ENCODE assay signal across 16 cellular contexts in genomic region chr11:3096909-3097395, GRCh38. TPM values are rescaled to one million over a fixed set of nuclear protein-coding genes. Genes with fewer than 3 reads are reported as not detected.
A peak's percentile ranks its signal among the peaks of the same experiment; 100 is the strongest.
DNase-seq lines count a peak whose midpoint lies in the region; ATAC-seq and TF ChIP-seq lines count a peak whose summit lies in the region.
"Had no signal": no experiment of that assay in that cellular context is flagged by ENCODE, and none has a peak within 500 bp of the region (broad histone marks: within the 10 kb centered on the region; RNA-seq: fewer than 3 reads in every experiment).

No MANE protein-coding gene starts in this region.

- no peaks in the 10 kb centered on the region for H3K36me3 Mint-ChIP-seq in activated CD8-positive, alpha-beta memory T cell treated with anti-CD3 and anti-CD28 coated beads, Interleukin-2, amount 10 ng/mL, durations not matched to agents 7 days and 5 days
- peaks cover 18% of the 10 kb centered on the region for H3K36me3 Mint-ChIP-seq in chondrocyte (ENCODE audit: low read depth)
- peaks cover 4% of the 10 kb centered on the region for H3K36me3 Mint-ChIP-seq in natural killer cell treated with Interleukin-12 subunit alpha and Interleukin-12 subunit beta and Interleukin-15 and Interleukin-18, amount 100 ng/mL, for 72 hours

- H3K9me3 ChIP-seq in MG63, result no peaks in the 10 kb centered on the region

- peaks cover 20% of the 10 kb centered on the region for H3K4me1 Mint-ChIP-seq in activated CD8-positive, alpha-beta memory T cell treated with anti-CD3 and anti-CD28 coated beads, Interleukin-2, amount 10 ng/mL, durations not matched to agents 7 days and 5 days
- peaks cover 19% of the 10 kb centered on the region for H3K4me1 Mint-ChIP-seq in chondrocyte (ENCODE audit: low read depth)
- H3K4me1 Mint-ChIP-seq in natural killer cell treated with Interleukin-12 subunit alpha and Interleukin-12 subunit beta and Interleukin-15 and Interleukin-18, amount 100 ng/mL, for 72 hours (ENCODE audit: low read depth in 2 of 2), result peaks cover 26 to 37% of the 10 kb centered on the region in 2 donors

- H3K9me3 Mint-ChIP-seq in activated CD8-positive, alpha-beta memory T cell treated with anti-CD3 and anti-CD28 coated beads, Interleukin-2, amount 10 ng/mL, durations not matched to agents 7 days and 5 days (ENCODE audit: low read depth), result no peaks in the 10 kb centered on the region
- no peaks in the 10 kb centered on the region for H3K9me3 Mint-ChIP-seq in chondrocyte (ENCODE audit: low read depth)
- H3K9me3 Mint-ChIP-seq in natural killer cell treated with Interleukin-12 subunit alpha and Interleukin-12 subunit beta and Interleukin-15 and Interleukin-18, amount 100 ng/mL, for 72 hours, result no peaks in the 10 kb centered on the region

- H3K27me3 ChIP-seq in MG63, result no peaks in the 10 kb centered on the region

- H3K36me3 ChIP-seq in MG63, result no peaks in the 10 kb centered on the region

- no peak overlapping the region for H3K27ac Mint-ChIP-seq in activated CD8-positive, alpha-beta memory T cell treated with anti-CD3 and anti-CD28 coated beads, Interleukin-2, amount 10 ng/mL, durations not matched to agents 7 days and 5 days
- peak overlapping the region; percentile 73 for H3K27ac Mint-ChIP-seq in chondrocyte (ENCODE audit: unreplicated experiment)
- H3K27ac Mint-ChIP-seq in natural killer cell treated with Interleukin-12 subunit alpha and Interleukin-12 subunit beta and Interleukin-15 and Interleukin-18, amount 100 ng/mL, for 72 hours, result peak overlapping the region; percentile 34 to 92
- H3K27ac Mint-ChIP-seq: GM23338 had no signal

- H3K4me3 Mint-ChIP-seq in activated CD8-positive, alpha-beta memory T cell treated with anti-CD3 and anti-CD28 coated beads, Interleukin-2, amount 10 ng/mL, durations not matched to agents 7 days and 5 days, result no peak overlapping the region
- H3K4me3 Mint-ChIP-seq in chondrocyte (ENCODE audit: unreplicated experiment), result no peak overlapping the region
- no peak overlapping the region for H3K4me3 Mint-ChIP-seq in natural killer cell treated with Interleukin-12 subunit alpha and Interleukin-12 subunit beta and Interleukin-15 and Interleukin-18, amount 100 ng/mL, for 72 hours
- H3K4me3 Mint-ChIP-seq: GM23338 had no signal

- no peak for TF ChIP-seq CTCF in chondrocyte (IDR thresholded peaks at IDR 0.05)

- peak; percentile 18 for DNase-seq in activated CD8-positive, alpha-beta memory T cell treated with anti-CD3 and anti-CD28 coated beads, Interleukin-2, amount 50 U/mL, for 48 hours
- no peak for DNase-seq in activated CD8-positive, alpha-beta memory T cell treated with anti-CD3 and anti-CD28 coated beads, Interleukin-2, amount 10 ng/mL, durations not matched to agents 7 days and 5 days
- DNase-seq in chondrocyte (ENCODE audit: low spot score) (no peak), ureter (ENCODE audit: low spot score) (peak; percentile 19), DMS79 treated with DMSO at 0.1 percent for 48 hours (lab: John Stamatoyannopoulos, UW) (no peak), MG63 (no peak), NCI-H2081 (lab: John Stamatoyannopoulos, UW) (no peak)
- DNase-seq in natural killer cell treated with Interleukin-12 subunit alpha and Interleukin-12 subunit beta and Interleukin-15 and Interleukin-18, amount 100 ng/mL, for 72 hours (ENCODE audit: low spot score), result no peak
- DNase-seq: C1 segment of cervical spinal cord, GF-D8, NCI-H1092, NCI-H2107, NCI-H2227 treated with DMSO at 0.1 percent for 48 hours, NCI-H524, SHP77 had no signal

- CTCF ChIA-PET in activated CD8-positive, alpha-beta memory T cell treated with anti-CD3 and anti-CD28 coated beads, Interleukin-2, amount 10 ng/mL, durations not matched to agents 7 days and 5 days (lab: Charles Lee), result no interaction called here

- H3K4me3 ChIP-seq in MG63, result no peak overlapping the region
- H3K4me3 ChIP-seq: GM23338 had no signal

- ATAC-seq in activated CD8-positive, alpha-beta memory T cell treated with anti-CD3 and anti-CD28 coated beads, Interleukin-2, amount 10 ng/mL, durations not matched to agents 7 days and 5 days, result no peak
- ATAC-seq in natural killer cell treated with Interleukin-12 subunit alpha and Interleukin-12 subunit beta and Interleukin-15 and Interleukin-18, amount 100 ng/mL, for 72 hours, result no peak
- ATAC-seq: GM23338 had no signal

- H3K27me3 Mint-ChIP-seq in activated CD8-positive, alpha-beta memory T cell treated with anti-CD3 and anti-CD28 coated beads, Interleukin-2, amount 10 ng/mL, durations not matched to agents 7 days and 5 days, result peaks cover 7% of the 10 kb centered on the region
- no peaks in the 10 kb centered on the region for H3K27me3 Mint-ChIP-seq in chondrocyte (ENCODE audit: low read depth)
- H3K27me3 Mint-ChIP-seq in natural killer cell treated with Interleukin-12 subunit alpha and Interleukin-12 subunit beta and Interleukin-15 and Interleukin-18, amount 100 ng/mL, for 72 hours, result no peaks in the 10 kb centered on the region

RNA-seq across cellular contexts. Expression of gene CARS1, which starts 39.7 kb away (rescaled TPM):
- total RNA-seq in activated CD8-positive, alpha-beta memory T cell treated with anti-CD3 and anti-CD28 coated beads, Interleukin-2, amount 10 ng/mL, durations not matched to agents 7 days and 5 days, result 100 to 1,000 TPM; 109 to 119 TPM
- 49.3 to 106 TPM (median 101 TPM) in 3 replicates for total RNA-seq in chondrocyte
- total RNA-seq in natural killer cell treated with Interleukin-12 subunit alpha and Interleukin-12 subunit beta and Interleukin-15 and Interleukin-18, amount 100 ng/mL, for 72 hours, result 100 to 1,000 TPM in 1 of 2 donors, 10 to 100 TPM in 1; 88.8 to 128 TPM
- total RNA-seq in ureter, result 90.0 TPM
- total RNA-seq in MG63 (2014; rRNA removed; shearing (Covaris generic); ENCODE audit: low replicate concordance), result 48.5 and 57.2 TPM in 2 replicates

Comparison
In these comparisons a context has a peak if more than half of its experiments do, and no peak if none do; other contexts are left out.
1. DNase-seq: peak in activated CD8-positive, alpha-beta memory T cell treated with anti-CD3 and anti-CD28 coated beads, Interleukin-2, amount 50 U/mL, for 48 hours (single experiment) and ureter (single experiment); none in activated CD8-positive, alpha-beta memory T cell treated with anti-CD3 and anti-CD28 coated beads, Interleukin-2, amount 10 ng/mL, durations not matched to agents 7 days and 5 days (single experiment), chondrocyte (single experiment), natural killer cell treated with Interleukin-12 subunit alpha and Interleukin-12 subunit beta and Interleukin-15 and Interleukin-18, amount 100 ng/mL, for 72 hours (single experiment), DMS79 treated with DMSO at 0.1 percent for 48 hours (single experiment), MG63 (single experiment) and NCI-H2081 (0 of 2).